In the genomic region with DNA sequence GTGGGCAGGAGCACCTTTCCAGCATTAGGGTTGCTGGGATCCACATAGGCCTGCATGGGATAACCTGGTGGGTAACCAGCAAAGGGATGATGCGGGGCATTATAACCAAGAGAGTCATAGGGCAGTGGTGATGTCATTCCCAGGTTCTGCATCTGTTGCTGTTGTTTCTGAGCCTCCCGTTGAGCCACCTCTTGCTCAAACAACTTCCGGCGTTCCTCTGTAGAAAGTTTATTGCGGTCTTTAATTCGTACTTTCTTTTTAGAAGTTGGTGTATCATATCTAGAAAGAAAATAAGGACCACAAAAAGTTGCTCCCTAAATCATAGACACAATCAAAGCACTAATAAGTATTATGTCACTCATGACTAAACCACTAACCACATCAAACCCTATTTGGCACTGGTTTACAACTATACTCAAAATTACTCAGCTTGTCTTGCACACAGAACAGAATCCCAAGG, we compare ENCODE assay signal across 10 cellular contexts.
DNase-seq lines count a peak whose midpoint lies in the region; ATAC-seq and TF ChIP-seq lines count a peak whose summit lies in the region.
"Had no signal": no experiment of that assay in that cellular context is flagged by ENCODE, and none has a peak within 500 bp of the region (broad histone marks: within the 10 kb centered on the region; RNA-seq: fewer than 3 reads in every experiment).

No MANE protein-coding gene starts in this region.

- H3K9me3 Mint-ChIP-seq in activated T-cell treated with anti-CD3 and anti-CD28 coated beads, Interleukin-2, amount 50 U/mL, for 4 hours, result no peaks in the 10 kb centered on the region
- no peaks in the 10 kb centered on the region for H3K9me3 Mint-ChIP-seq in stimulated activated effector memory CD8-positive, alpha-beta T cell treated with anti-CD3 and anti-CD28 coated beads, Interleukin-12 subunit alpha, Interleukin-12 subunit beta, amount 100 ng/mL, for 72 hours

- peaks cover 43% of the 10 kb centered on the region for H3K4me1 Mint-ChIP-seq in activated T-cell treated with anti-CD3 and anti-CD28 coated beads, Interleukin-2, amount 50 U/mL, for 4 hours (ENCODE audit: low read depth)
- H3K4me1 Mint-ChIP-seq in stimulated activated effector memory CD8-positive, alpha-beta T cell treated with anti-CD3 and anti-CD28 coated beads, Interleukin-12 subunit alpha, Interleukin-12 subunit beta, amount 100 ng/mL, for 72 hours, result peaks cover 31% of the 10 kb centered on the region

- peak; percentile 12 for DNase-seq in RPMI7951 (ENCODE audit: low read depth)
- peak; percentile 50 for DNase-seq in activated T-cell treated with anti-CD3 and anti-CD28 coated beads, Interleukin-2, amount 50 U/mL, for 4 hours
- DNase-seq in kidney tubule cell (ENCODE audit: low spot score), result peak; percentile 33
- DNase-seq in stimulated activated effector memory CD8-positive, alpha-beta T cell treated with anti-CD3 and anti-CD28 coated beads, Interleukin-12 subunit alpha, Interleukin-12 subunit beta, amount 100 ng/mL, for 72 hours (ENCODE audit: low spot score in 2 of 2), result peak; percentile 15 to 61
- DNase-seq in GM20000 (ENCODE audit: low spot score), result no peak
- no peak for DNase-seq in posterior cingulate gyrus
- no peak for DNase-seq in UCSD-AML1 (lab: John Stamatoyannopoulos, UW; ENCODE audit: unreplicated experiment)
- DNase-seq in NCI-H774 (lab: John Stamatoyannopoulos, UW), result no peak
- DNase-seq: NCI-H187, occipital lobe had no signal

- peak; percentile 91 to 95 for ATAC-seq in activated T-cell treated with anti-CD3 and anti-CD28 coated beads, Interleukin-2, amount 50 U/mL, for 4 hours
- peak; percentile 96 for ATAC-seq in stimulated activated effector memory CD8-positive, alpha-beta T cell treated with anti-CD3 and anti-CD28 coated beads, Interleukin-12 subunit alpha, Interleukin-12 subunit beta, amount 100 ng/mL, for 72 hours

- intact Hi-C loops in posterior cingulate gyrus (cut with DNase I), result no loop called here

- H3K36me3 Mint-ChIP-seq in activated T-cell treated with anti-CD3 and anti-CD28 coated beads, Interleukin-2, amount 50 U/mL, for 4 hours (ENCODE audit: insufficient read depth), result peaks cover 35% of the 10 kb centered on the region
- H3K36me3 Mint-ChIP-seq in stimulated activated effector memory CD8-positive, alpha-beta T cell treated with anti-CD3 and anti-CD28 coated beads, Interleukin-12 subunit alpha, Interleukin-12 subunit beta, amount 100 ng/mL, for 72 hours, result peaks cover 94% of the 10 kb centered on the region

- H3K27me3 Mint-ChIP-seq in activated T-cell treated with anti-CD3 and anti-CD28 coated beads, Interleukin-2, amount 50 U/mL, for 4 hours (ENCODE audit: low read depth), result no peaks in the 10 kb centered on the region

- no peak overlapping the region for H3K4me3 Mint-ChIP-seq in activated T-cell treated with anti-CD3 and anti-CD28 coated beads, Interleukin-2, amount 50 U/mL, for 4 hours
- no peak overlapping the region for H3K4me3 Mint-ChIP-seq in stimulated activated effector memory CD8-positive, alpha-beta T cell treated with anti-CD3 and anti-CD28 coated beads, Interleukin-12 subunit alpha, Interleukin-12 subunit beta, amount 100 ng/mL, for 72 hours

- TF ChIP-seq CTCF in GM20000 (IDR thresholded peaks at IDR 0.05; ENCODE audit: extremely low read depth, missing control alignments), result no peak

- peak overlapping the region; percentile 45 for H3K27ac Mint-ChIP-seq in stimulated activated effector memory CD8-positive, alpha-beta T cell treated with anti-CD3 and anti-CD28 coated beads, Interleukin-12 subunit alpha, Interleukin-12 subunit beta, amount 100 ng/mL, for 72 hours

Comparison
In these comparisons a context has a peak if more than half of its experiments do, and no peak if none do; other contexts are left out.
1. DNase-seq: peak in RPMI7951 (single experiment), activated T-cell treated with anti-CD3 and anti-CD28 coated beads, Interleukin-2, amount 50 U/mL, for 4 hours (single experiment), kidney tubule cell (single experiment) and stimulated activated effector memory CD8-positive, alpha-beta T cell treated with anti-CD3 and anti-CD28 coated beads, Interleukin-12 subunit alpha, Interleukin-12 subunit beta, amount 100 ng/mL, for 72 hours (2 of 2); none in GM20000 (single experiment), posterior cingulate gyrus (0 of 10), UCSD-AML1 (single experiment) and NCI-H774 (single experiment).